Comparison of ENCODE assay signal across 15 cellular contexts in genomic region chr10:94490789-94491039, GRCh38. TPM values are rescaled to one million over a fixed set of nuclear protein-coding genes. Genes with fewer than 3 reads are reported as not detected.
DNase-seq lines count a peak whose midpoint lies in the region; ATAC-seq, FAIRE-seq and TF ChIP-seq lines count a peak whose summit lies in the region.
"Had no signal": no experiment of that assay in that cellular context is flagged by ENCODE, and none has a peak within 500 bp of the region (broad histone marks: within the 10 kb centered on the region; RNA-seq: fewer than 3 reads in every experiment).

No MANE protein-coding gene starts in this region.

- H3K27ac ChIP-seq in left ventricle myocardium inferior (replicated peaks) (no peak overlapping the region), astrocyte (ENCODE audit: low read depth, low read length) (no peak overlapping the region)
- H3K27ac ChIP-seq: 22Rv1; BLaER1 treated with 17β-estradiol and CSF1 and Interleukin-3, amounts not matched to agents 10 nM and 100 nM; HL-60 had no signal

- no peaks in the 10 kb centered on the region for H3K27me3 Mint-ChIP-seq in astrocyte (ENCODE audit: low read depth, unreplicated experiment)
- no peaks in the 10 kb centered on the region for H3K27me3 Mint-ChIP-seq in nephron (ENCODE audit: low read depth)
- peaks cover 9% of the 10 kb centered on the region for H3K27me3 Mint-ChIP-seq in activated naive CD8-positive, alpha-beta T cell treated with anti-CD3 and anti-CD28 coated beads, Interleukin-2, amount 50 U/mL, for 24 hours

- H3K27ac Mint-ChIP-seq in astrocyte (ENCODE audit: unreplicated experiment), result no peak overlapping the region
- peak overlapping the region in 2 of 3 experiments; percentile 3 to 20 for H3K27ac Mint-ChIP-seq in nephron
- H3K27ac Mint-ChIP-seq in activated naive CD8-positive, alpha-beta T cell treated with anti-CD3 and anti-CD28 coated beads, Interleukin-2, amount 50 U/mL, for 24 hours, result no peak overlapping the region
- H3K27ac Mint-ChIP-seq: CD4-positive, CD25-positive, alpha-beta regulatory T cell; HFFc6 had no signal

- H3K9me3 ChIP-seq in left ventricle myocardium inferior (replicated peaks), result peaks cover 14% of the 10 kb centered on the region
- no peaks in the 10 kb centered on the region for H3K9me3 ChIP-seq in astrocyte (ENCODE audit: insufficient read depth, low read depth, low read length)

- H3K36me3 Mint-ChIP-seq in astrocyte (ENCODE audit: low read depth, unreplicated experiment) (no peaks in the 10 kb centered on the region), nephron (ENCODE audit: low read depth) (peaks cover 26% of the 10 kb centered on the region)
- no peaks in the 10 kb centered on the region for H3K36me3 Mint-ChIP-seq in activated naive CD8-positive, alpha-beta T cell treated with anti-CD3 and anti-CD28 coated beads, Interleukin-2, amount 50 U/mL, for 24 hours (ENCODE audit: low read depth)
- H3K36me3 Mint-ChIP-seq: CD4-positive, CD25-positive, alpha-beta regulatory T cell had no signal

- H3K4me1 Mint-ChIP-seq in astrocyte (ENCODE audit: low read depth, unreplicated experiment) (peaks cover 5% of the 10 kb centered on the region), nephron (peaks cover 6% of the 10 kb centered on the region)
- no peaks in the 10 kb centered on the region for H3K4me1 Mint-ChIP-seq in activated naive CD8-positive, alpha-beta T cell treated with anti-CD3 and anti-CD28 coated beads, Interleukin-2, amount 50 U/mL, for 24 hours
- H3K4me1 Mint-ChIP-seq: CD4-positive, CD25-positive, alpha-beta regulatory T cell had no signal

- H3K27me3 ChIP-seq in left ventricle myocardium inferior (ENCODE audit: low read depth), result no peaks in the 10 kb centered on the region
- no peaks in the 10 kb centered on the region for H3K27me3 ChIP-seq in astrocyte (ENCODE audit: insufficient read depth, low read length)
- H3K27me3 ChIP-seq: BLaER1 treated with 17β-estradiol and CSF1 and Interleukin-3, amounts not matched to agents 10 nM and 100 nM had no signal

- H3K4me3 Mint-ChIP-seq in astrocyte (ENCODE audit: unreplicated experiment), result no peak overlapping the region
- H3K4me3 Mint-ChIP-seq in nephron, result no peak overlapping the region
- no peak overlapping the region for H3K4me3 Mint-ChIP-seq in activated naive CD8-positive, alpha-beta T cell treated with anti-CD3 and anti-CD28 coated beads, Interleukin-2, amount 50 U/mL, for 24 hours
- H3K4me3 Mint-ChIP-seq: CD4-positive, CD25-positive, alpha-beta regulatory T cell; HFFc6 had no signal

- H2AFZ ChIP-seq in astrocyte (ENCODE audit: low read depth, low read length), result no peak overlapping the region

- TF ChIP-seq CTCF in left ventricle myocardium inferior (IDR thresholded peaks at IDR 0.05; ENCODE audit: borderline replicate concordance) (no peak), astrocyte (IDR thresholded peaks at IDR 0.05; ENCODE audit: insufficient read depth, low read depth, low read length) (no peak), nephron (IDR thresholded peaks at IDR 0.05; ENCODE audit: unreplicated experiment in 3 of 3) (no peak)

- H3K4me3 ChIP-seq in left ventricle myocardium inferior, result no peak overlapping the region
- no peak overlapping the region for H3K4me3 ChIP-seq in astrocyte (ENCODE audit: insufficient read depth, low read depth, low read length)
- H3K4me3 ChIP-seq: BLaER1 treated with 17β-estradiol and CSF1 and Interleukin-3, amounts not matched to agents 10 nM and 100 nM had no signal

- H3K4me2 ChIP-seq in astrocyte (ENCODE audit: low read length), result no peak overlapping the region
- H3K4me2 ChIP-seq: BLaER1 treated with 17β-estradiol and CSF1 and Interleukin-3, amounts not matched to agents 10 nM and 100 nM had no signal

- no peaks in the 10 kb centered on the region for H3K79me2 ChIP-seq in astrocyte (ENCODE audit: insufficient read depth, low read length)

- H4K20me1 ChIP-seq in astrocyte (ENCODE audit: insufficient read depth, low read length), result peaks cover 22% of the 10 kb centered on the region

- no peaks in the 10 kb centered on the region for H3K9me3 Mint-ChIP-seq in astrocyte (ENCODE audit: unreplicated experiment)
- peaks cover 13% of the 10 kb centered on the region for H3K9me3 Mint-ChIP-seq in nephron
- H3K9me3 Mint-ChIP-seq in activated naive CD8-positive, alpha-beta T cell treated with anti-CD3 and anti-CD28 coated beads, Interleukin-2, amount 50 U/mL, for 24 hours, result peaks cover 4% of the 10 kb centered on the region
- H3K9me3 Mint-ChIP-seq: HFFc6 had no signal

- peak; percentile 37 for ATAC-seq in Right ventricle myocardium inferior
- ATAC-seq in activated naive CD8-positive, alpha-beta T cell treated with anti-CD3 and anti-CD28 coated beads, Interleukin-2, amount 50 U/mL, for 24 hours, result no peak
- ATAC-seq in GM21786 (IDR thresholded peaks at IDR 0.05; ENCODE audit: unreplicated experiment), result no peak

- H3K4me1 ChIP-seq in left ventricle myocardium inferior (peaks cover 23% of the 10 kb centered on the region), astrocyte (ENCODE audit: insufficient read depth, low read length) (no peaks in the 10 kb centered on the region)

- FAIRE-seq in astrocyte (lab: Jason Lieb, UNC), result no peak

- H3K36me3 ChIP-seq in left ventricle myocardium inferior, result no peaks in the 10 kb centered on the region
- H3K36me3 ChIP-seq in astrocyte (ENCODE audit: insufficient read depth, low read length), result no peaks in the 10 kb centered on the region

- H3K9ac ChIP-seq in astrocyte (ENCODE audit: low read length), result no peak overlapping the region
- H3K9ac ChIP-seq: BLaER1 treated with 17β-estradiol and CSF1 and Interleukin-3, amounts not matched to agents 10 nM and 100 nM had no signal

- DNase-seq in Right ventricle myocardium inferior (ENCODE audit: missing footprints) (no peak), left ventricle myocardium inferior (no peak), NCI-H69 (lab: John Stamatoyannopoulos, UW) (peak; percentile 1), astrocyte (ENCODE audit: low read depth) (peak; percentile 1), SIG-M5 treated with dmso at 0.1 percent for 504 hours (lab: John Stamatoyannopoulos, UW; ENCODE audit: unreplicated experiment) (no peak)
- no peak for DNase-seq in activated naive CD8-positive, alpha-beta T cell treated with anti-CD3 and anti-CD28 coated beads, Interleukin-2, amount 50 U/mL, for 24 hours
- DNase-seq: CD4-positive, CD25-positive, alpha-beta regulatory T cell; DMS53; HCEC 1CT; HFFc6 had no signal

- intact Hi-C loops in Right ventricle myocardium inferior (cut with DNase I) (no loop called here), left ventricle myocardium inferior (cut with micrococcal nuclease) (no loop called here)

RNA-seq across cellular contexts. Expression of gene HELLS, which starts 54.9 kb away (rescaled TPM):
- 2.3 TPM for total RNA-seq in Right ventricle myocardium inferior
- 0.91 TPM for total RNA-seq in left ventricle myocardium inferior
- total RNA-seq in astrocyte, result 16.2 and 23.5 TPM in 2 replicates

Comparison
In these comparisons a context has a peak if more than half of its experiments do, and no peak if none do; other contexts are left out.
1. DNase-seq: peak in NCI-H69 (single experiment) and astrocyte (single experiment); none in Right ventricle myocardium inferior (single experiment), left ventricle myocardium inferior (single experiment), SIG-M5 treated with dmso at 0.1 percent for 504 hours (single experiment) and activated naive CD8-positive, alpha-beta T cell treated with anti-CD3 and anti-CD28 coated beads, Interleukin-2, amount 50 U/mL, for 24 hours (single experiment).
2. H3K27ac Mint-ChIP-seq: peak in nephron (2 of 3); none in astrocyte (single experiment) and activated naive CD8-positive, alpha-beta T cell treated with anti-CD3 and anti-CD28 coated beads, Interleukin-2, amount 50 U/mL, for 24 hours (single experiment).